31 cellular contexts compared by ENCODE assay signal in genomic region chr2:229221641-229222040, GRCh38.
"Had no signal": no experiment of that assay in that cellular context is flagged by ENCODE, and none has a peak within 500 bp of the region (broad histone marks: within the 10 kb centered on the region; RNA-seq: fewer than 3 reads in every experiment).

No MANE protein-coding gene starts in this region.

- H3K36me3 ChIP-seq: left ventricle myocardium inferior, pancreas, prostate gland, stomach, thyroid gland, transverse colon, upper lobe of right lung had no signal

- H3K4me3 Mint-ChIP-seq: immature natural killer cell; memory B cell; naive thymus-derived CD8-positive, alpha-beta T cell; nephron; neural crest cell; stimulated activated naive B cell treated with anti-CD40 and anti-IgM and Interleukin-4, amounts not matched to agents 10 μg/mL and 1 μg/mL and 100 μg/mL, for 72 hours had no signal

- H3K4me1 Mint-ChIP-seq: immature natural killer cell; memory B cell; naive thymus-derived CD8-positive, alpha-beta T cell; nephron; neural crest cell; stimulated activated naive B cell treated with anti-CD40 and anti-IgM and Interleukin-4, amounts not matched to agents 10 μg/mL and 1 μg/mL and 100 μg/mL, for 72 hours had no signal

- H3K27ac ChIP-seq: left ventricle myocardium inferior, pancreas, prostate gland, skin epidermis, stomach, testis, thyroid gland, transverse colon, upper lobe of right lung had no signal

- ATAC-seq: mucosa of descending colon; naive thymus-derived CD8-positive, alpha-beta T cell; pancreas; right cardiac atrium; sciatic nerve; stimulated activated naive B cell treated with anti-CD40 and anti-IgM and Interleukin-4, amounts not matched to agents 10 μg/mL and 1 μg/mL and 100 μg/mL, for 72 hours; stimulated activated naive CD8-positive, alpha-beta T cell treated with anti-CD3 and anti-CD28 coated beads, Interleukin-15, Interleukin-2, amounts not matched to agents 100 U/mL and 50 U/mL, for 24 hours; upper lobe of right lung had no signal

- FAIRE-seq: islet of Langerhans, pancreas, urothelium cell line had no signal

- H3K9me3 ChIP-seq: left ventricle myocardium inferior, mucosa of descending colon, pancreas, prostate gland, stomach, testis, thyroid gland, transverse colon, upper lobe of right lung had no signal

- H3K27me3 Mint-ChIP-seq: memory B cell had no signal

- H3K4me3 ChIP-seq: left ventricle myocardium inferior, lung, mucosa of descending colon, pancreas, prostate gland, skin epidermis, stomach, testis, thyroid gland, transverse colon, upper lobe of right lung had no signal

- H3K27me3 ChIP-seq: pancreas, stomach, testis, thyroid gland, transverse colon, upper lobe of right lung had no signal

- H3K27ac Mint-ChIP-seq: immature natural killer cell; memory B cell; naive thymus-derived CD8-positive, alpha-beta T cell; nephron; stimulated activated naive B cell treated with anti-CD40 and anti-IgM and Interleukin-4, amounts not matched to agents 10 μg/mL and 1 μg/mL and 100 μg/mL, for 72 hours had no signal

- DNase-seq: hypothalamus; immature natural killer cell; left ventricle myocardium inferior; midbrain; mucosa of descending colon; naive thymus-derived CD8-positive, alpha-beta T cell; nucleus accumbens; pancreas; posterior cingulate gyrus; retina; stimulated activated CD4-positive, alpha-beta T cell treated with anti-CD3 and anti-CD28 coated beads, Interleukin-12 subunit alpha, Interleukin-12 subunit beta, amount 100 ng/mL, for 4 hours; stimulated activated CD4-positive, alpha-beta T cell treated with anti-CD3 and anti-CD28 coated beads, Interleukin-15, amount 100 ng/mL, for 24 hours; stimulated activated CD4-positive, alpha-beta T cell treated with anti-CD3 and anti-CD28 coated beads, Interleukin-2, amount 100 ng/mL, for 24 hours; stimulated activated CD4-positive, alpha-beta T cell treated with anti-CD3 and anti-CD28 coated beads, Interleukin-4, amount 100 ng/mL, for 1 hour; stimulated activated naive B cell treated with anti-CD40 and anti-IgM and Interleukin-4, amounts not matched to agents 10 μg/mL and 1 μg/mL and 100 μg/mL, for 72 hours; stimulated activated naive CD8-positive, alpha-beta T cell treated with anti-CD3 and anti-CD28 coated beads, Interleukin-15, Interleukin-2, amounts not matched to agents 100 U/mL and 50 U/mL, for 24 hours; stomach; testis; thyroid gland; transverse colon; upper lobe of right lung had no signal

- H3K36me3 Mint-ChIP-seq: immature natural killer cell; memory B cell; naive thymus-derived CD8-positive, alpha-beta T cell; stimulated activated naive B cell treated with anti-CD40 and anti-IgM and Interleukin-4, amounts not matched to agents 10 μg/mL and 1 μg/mL and 100 μg/mL, for 72 hours had no signal
